Comparison of ENCODE assay signal across 8 cellular contexts in genomic region chr3:42376397-42376798, GRCh38. TPM values are rescaled to one million over a fixed set of nuclear protein-coding genes. Genes with fewer than 3 reads are reported as not detected.
A peak's percentile ranks its signal among the peaks of the same experiment; 100 is the strongest.
DNase-seq lines count a peak whose midpoint lies in the region; ATAC-seq, FAIRE-seq and TF ChIP-seq lines count a peak whose summit lies in the region.

No MANE protein-coding gene starts in this region.

- DNase-seq in EL (peak; percentile 82), NCI-H345 (lab: John Stamatoyannopoulos, UW) (peak; percentile 85), bronchial epithelial cell (ENCODE audit: low read depth) (peak; percentile 89), smooth muscle cell of the brain vasculature (ENCODE audit: low read depth, low spot score) (peak; percentile 83), SK-N-DZ (ENCODE audit: low spot score) (no peak), BE2C (no peak), HAP-1 (ENCODE audit: low spot score in 2 of 2) (no peak)

- H3K27me3 ChIP-seq in bronchial epithelial cell (ENCODE audit: control insufficient read depth, insufficient read depth, low read length) (peaks cover 2% of the 10 kb centered on the region), BE2C (no peaks in the 10 kb centered on the region), HAP-1 (ENCODE audit: low read depth) (peaks cover 10% of the 10 kb centered on the region)

- TF ChIP-seq CTCF in bronchial epithelial cell (IDR thresholded peaks at IDR 0.05; ENCODE audit: insufficient read depth, low read length, severe bottlenecking): no peak
- no peak for TF ChIP-seq CTCF in BE2C (IDR thresholded peaks at IDR 0.05; ENCODE audit: low read depth, low read length)

- H3K36me3 ChIP-seq in bronchial epithelial cell (ENCODE audit: control insufficient read depth, insufficient read depth, low read length) (no peaks in the 10 kb centered on the region), BE2C (no peaks in the 10 kb centered on the region), HAP-1 (replicated peaks) (no peaks in the 10 kb centered on the region)

- in situ Hi-C loops in HAP-1 (cut with MboI; ENCODE audit: low sequenced_read_pairs): no loop called here

- no peaks in the 10 kb centered on the region for H3K4me1 ChIP-seq in BE2C
- H3K4me1 ChIP-seq in HAP-1: no peaks in the 10 kb centered on the region

- no peak overlapping the region for H3K4me3 ChIP-seq in bronchial epithelial cell (ENCODE audit: low read depth, low read length)
- no peak overlapping the region for H3K4me3 ChIP-seq in BE2C (ENCODE audit: low read depth, low read length)
- H3K4me3 ChIP-seq in HAP-1: no peak overlapping the region

- H3K9me3 ChIP-seq in BE2C (no peaks in the 10 kb centered on the region), HAP-1 (no peaks in the 10 kb centered on the region)

- no peak for FAIRE-seq in bronchial epithelial cell (lab: Jason Lieb, UNC)

- ATAC-seq in GM19467 (IDR thresholded peaks at IDR 0.05; ENCODE audit: unreplicated experiment): no peak

RNA-seq across cellular contexts. Expression of gene LYZL4, which starts 34.0 kb away (rescaled TPM):
- total RNA-seq in bronchial epithelial cell: not detected in 2 replicates
- not detected in 2 replicates for polyA plus RNA-seq in SK-N-DZ (2014; cell fraction: cytosol; rRNA removed)
- polyA plus RNA-seq in SK-N-DZ (2014; cell fraction: nucleus; rRNA removed): not detected in 2 replicates
- polyA plus RNA-seq in BE2C (2012; ENCODE audit: insufficient read depth, insufficient read length, low read depth): not detected

Comparison
In these comparisons a context has a peak if more than half of its experiments do, and no peak if none do; other contexts are left out.
1. DNase-seq: peak in EL (single experiment), NCI-H345 (single experiment), bronchial epithelial cell (single experiment) and smooth muscle cell of the brain vasculature (single experiment); none in SK-N-DZ (single experiment), BE2C (single experiment) and HAP-1 (0 of 2).